ENCODE assay signal across 9 cellular contexts in the genomic region with DNA sequence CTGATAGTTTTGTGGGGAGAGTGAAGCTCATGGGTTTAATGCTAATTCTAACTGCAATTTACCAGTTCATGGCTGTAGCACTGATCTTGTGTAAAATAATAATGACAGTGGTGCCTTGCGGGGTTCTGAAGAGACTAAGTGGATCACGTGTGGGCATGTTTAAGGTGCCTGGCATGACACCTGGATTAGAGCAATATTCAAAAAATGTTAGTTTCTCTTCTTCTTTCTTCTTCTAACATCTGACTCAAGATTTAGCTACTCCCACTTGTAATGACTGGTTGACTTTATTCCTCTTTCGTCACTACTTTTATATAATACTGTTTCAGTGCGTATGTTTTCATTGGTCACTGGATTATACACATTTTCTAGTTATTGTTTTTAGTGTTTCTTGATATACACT.
"Had no signal": no experiment of that assay in that cellular context is flagged by ENCODE, and none has a peak within 500 bp of the region (broad histone marks: within the 10 kb centered on the region; RNA-seq: fewer than 3 reads in every experiment).

No MANE protein-coding gene starts in this region.

- DNase-seq: GM23248, GOT3, H7, HFFc6, IMR-90, KG1 had no signal

- H3K27ac Mint-ChIP-seq: HFFc6 had no signal

- H3K4me3 Mint-ChIP-seq: HFFc6 had no signal

- ATAC-seq: HCT116, K562 had no signal

- FAIRE-seq: HTR-8/SVneo, K562 had no signal
